In the genomic region with DNA sequence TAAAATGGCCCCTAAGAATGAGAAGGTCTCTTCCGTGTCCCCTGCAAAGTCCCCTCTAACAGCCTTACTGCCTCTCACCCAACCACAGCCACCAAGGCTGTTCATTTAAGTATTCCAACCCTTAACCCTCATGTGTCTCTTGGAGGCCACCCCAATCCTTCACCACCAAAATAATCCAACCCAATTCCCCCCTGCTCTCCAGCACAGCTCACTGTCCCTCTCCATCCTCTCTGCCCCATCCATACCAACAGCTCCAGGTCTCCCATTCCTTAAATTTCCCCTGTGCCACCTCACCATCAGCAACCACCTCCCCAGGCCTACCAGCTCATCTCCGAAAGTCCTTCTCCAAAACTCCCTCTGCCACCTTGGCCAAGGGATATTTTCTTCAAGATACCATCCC, we compare ENCODE assay signal across 10 cellular contexts. TPM values are rescaled to one million over a fixed set of nuclear protein-coding genes. Genes with fewer than 3 reads are reported as not detected.
DNase-seq lines count a peak whose midpoint lies in the region; FAIRE-seq and TF ChIP-seq lines count a peak whose summit lies in the region.
"Had no signal": no experiment of that assay in that cellular context is flagged by ENCODE, and none has a peak within 500 bp of the region (broad histone marks: within the 10 kb centered on the region; RNA-seq: fewer than 3 reads in every experiment).

No MANE protein-coding gene starts in this region.

- H3K4me1 Mint-ChIP-seq in activated T-cell treated with anti-CD3 and anti-CD28 coated beads, Interleukin-2, amount 50 U/mL, for 24 hours (ENCODE audit: low read depth), result peaks cover 43% of the 10 kb centered on the region

- H3K9me3 Mint-ChIP-seq in activated T-cell treated with anti-CD3 and anti-CD28 coated beads, Interleukin-2, amount 50 U/mL, for 24 hours, result no peaks in the 10 kb centered on the region

- H3K36me3 Mint-ChIP-seq in activated T-cell treated with anti-CD3 and anti-CD28 coated beads, Interleukin-2, amount 50 U/mL, for 24 hours (ENCODE audit: low read depth), result peaks cover 9% of the 10 kb centered on the region

- H3K4me3 Mint-ChIP-seq in activated T-cell treated with anti-CD3 and anti-CD28 coated beads, Interleukin-2, amount 50 U/mL, for 24 hours, result peak overlapping the region; percentile 90

- H3K9ac ChIP-seq in stomach smooth muscle (ENCODE audit: low read length in 2 of 2), result no peak overlapping the region

- H3K27ac ChIP-seq in stomach smooth muscle (ENCODE audit: low read length), result no peak overlapping the region

- FAIRE-seq in H54 (lab: Jason Lieb, UNC), result no peak

- H3K9me3 ChIP-seq in stomach smooth muscle (ENCODE audit: control insufficient read depth in 2 of 2, low read length in 2 of 2), result no peaks in the 10 kb centered on the region

- H3K27me3 ChIP-seq in stomach smooth muscle (ENCODE audit: control insufficient read depth in 1 of 2, insufficient read depth in 2 of 2, low read length in 2 of 2), result no peaks in the 10 kb centered on the region

- H3K27me3 Mint-ChIP-seq in activated T-cell treated with anti-CD3 and anti-CD28 coated beads, Interleukin-2, amount 50 U/mL, for 24 hours, result no peaks in the 10 kb centered on the region

- no peak for DNase-seq in activated T-cell treated with anti-CD3 and anti-CD28 coated beads, Interleukin-2, amount 50 U/mL, for 24 hours
- DNase-seq in activated T-cell treated with anti-CD3 and anti-CD28 coated beads for 4 hours, result no peak
- DNase-seq in fibroblast of the aortic adventitia (ENCODE audit: low read depth), result no peak
- DNase-seq in islet precursor cell, result no peak
- DNase-seq in ecto neural progenitor cell (ENCODE audit: low spot score), result no peak
- DNase-seq in H54 (ENCODE audit: insufficient read length, low spot score), result no peak
- DNase-seq: amniotic stem cell had no signal

- peak overlapping the region; percentile 8 for H3K27ac Mint-ChIP-seq in activated T-cell treated with anti-CD3 and anti-CD28 coated beads, Interleukin-2, amount 50 U/mL, for 24 hours

- H3K4me3 ChIP-seq in WI38 (ENCODE audit: low read depth, low read length), result peak overlapping the region; percentile 78
- peak overlapping the region; percentile 80 for H3K4me3 ChIP-seq in fibroblast of the aortic adventitia (ENCODE audit: low read depth, low read length)
- H3K4me3 ChIP-seq in stomach smooth muscle (ENCODE audit: low read length in 2 of 2), result peak overlapping the region; percentile 95

- H3K4me1 ChIP-seq in stomach smooth muscle (ENCODE audit: control insufficient read depth, insufficient read depth, low read length), result peaks cover 6% of the 10 kb centered on the region

- no peaks in the 10 kb centered on the region for H3K36me3 ChIP-seq in stomach smooth muscle (ENCODE audit: control insufficient read depth in 2 of 2, insufficient read depth in 2 of 2, low read length in 2 of 2)

- no peak for TF ChIP-seq POLR2A in H54 (IDR thresholded peaks at IDR 0.05; ENCODE audit: low read depth, low read length)

- TF ChIP-seq CTCF in WI38 (IDR thresholded peaks at IDR 0.05; ENCODE audit: low read depth, low read length) (no peak), fibroblast of the aortic adventitia (IDR thresholded peaks at IDR 0.05; ENCODE audit: insufficient read depth, low read length) (no peak)

RNA-seq across cellular contexts. Expression of gene FAM168A, which starts 1.4 kb away (rescaled TPM):
- 15.5 and 40.0 TPM in 2 replicates for total RNA-seq in fibroblast of the aortic adventitia (ENCODE audit: low replicate concordance)

RNA-seq across cellular contexts. Expression of gene PLEKHB1, which starts 49.8 kb away (rescaled TPM):
- total RNA-seq in fibroblast of the aortic adventitia (ENCODE audit: low replicate concordance), result 1.1 and 1.9 TPM in 2 replicates
- total RNA-seq: RPMI7951 had no signal
